8 cellular contexts compared by ENCODE assay signal in the genomic region with DNA sequence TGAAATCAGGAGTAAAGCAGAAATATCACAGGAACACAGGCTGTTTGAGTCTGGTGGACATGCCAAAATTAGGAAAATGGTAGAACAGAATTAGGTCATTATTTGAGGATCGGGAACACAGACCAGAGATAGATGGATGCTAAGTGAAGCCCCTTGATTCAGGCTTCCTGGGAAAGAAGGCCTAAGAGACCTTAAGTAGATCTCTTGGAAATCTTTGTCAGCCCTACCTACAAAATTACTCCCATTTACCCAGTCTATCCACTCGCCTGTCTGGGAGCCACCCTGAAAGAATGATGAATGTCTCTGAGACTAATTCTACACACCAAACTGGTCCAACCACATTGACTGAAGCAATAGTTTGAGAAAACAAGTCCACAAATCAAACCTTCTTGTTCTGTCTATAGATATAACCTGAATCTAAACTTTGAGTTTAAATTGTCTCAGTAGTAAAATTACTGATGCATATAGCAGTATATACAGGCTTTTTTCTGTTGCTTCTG. TPM values are rescaled to one million over a fixed set of nuclear protein-coding genes. Genes with fewer than 3 reads are reported as not detected.
A peak's percentile ranks its signal among the peaks of the same experiment; 100 is the strongest.
DNase-seq lines count a peak whose midpoint lies in the region; TF ChIP-seq lines count a peak whose summit lies in the region.

No MANE protein-coding gene starts in this region.

- H3K27ac ChIP-seq in esophagus muscularis mucosa (replicated peaks in 1 of 4) (peak overlapping the region; percentile 62 to 79 (median 70)), skin epidermis (peak overlapping the region in 20 of 21 experiments; percentile 57 to 86 (median 80))

- no peak for TF ChIP-seq POLR2A in esophagus muscularis mucosa (IDR thresholded peaks at IDR 0.05; ENCODE audit: low read depth)

- H3K27me3 ChIP-seq in esophagus muscularis mucosa, result no peaks in the 10 kb centered on the region

- H3K9me3 ChIP-seq in esophagus muscularis mucosa, result no peaks in the 10 kb centered on the region

- TF ChIP-seq CTCF in esophagus muscularis mucosa (IDR thresholded peaks at IDR 0.05), result no peak

- H3K4me3 ChIP-seq in esophagus muscularis mucosa (peak overlapping the region in 1 of 4 donors; percentile 38), skin epidermis (peak overlapping the region in 1 of 7 experiments; percentile 11)

- peaks cover 13 to 22% (median 21%) of the 10 kb centered on the region in 4 donors for H3K4me1 ChIP-seq in esophagus muscularis mucosa

- intact Hi-C loops in esophagus muscularis mucosa (cut with DNase I), result no loop called here

- DNase-seq in NCI-H1417 (lab: John Stamatoyannopoulos, UW) (peak in 2 of 3 experiments; percentile 2 to 12), NCI-H1417 treated with DMSO at 0.1 percent for 48 hours (lab: John Stamatoyannopoulos, UW) (no peak), NCI-H774 (lab: John Stamatoyannopoulos, UW) (peak; percentile 18), esophagus muscularis mucosa (ENCODE audit: extremely low spot score) (no peak), Ammon's horn (ENCODE audit: low spot score) (no peak), GM19238 (ENCODE audit: insufficient read length, low spot score) (no peak), NCI-H69 (lab: John Stamatoyannopoulos, UW) (no peak)

- TF ChIP-seq EP300 in esophagus muscularis mucosa (IDR thresholded peaks at IDR 0.05), result no peak

- no peaks in the 10 kb centered on the region for H3K36me3 ChIP-seq in esophagus muscularis mucosa

- 70% methylated on average over 2 of the region's 2 CpGs for WGBS in esophagus muscularis mucosa

RNA-seq across cellular contexts. Expression of gene TANK, which starts 36.6 kb away (rescaled TPM):
- 10 to 100 TPM; 57.0 to 76.1 (median 69.7) TPM for total RNA-seq in esophagus muscularis mucosa

Comparison
In these comparisons a context has a peak if more than half of its experiments do, and no peak if none do; other contexts are left out.
1. DNase-seq: peak in NCI-H1417 (2 of 3) and NCI-H774 (single experiment); none in NCI-H1417 treated with DMSO at 0.1 percent for 48 hours (single experiment), esophagus muscularis mucosa (single experiment), Ammon's horn (single experiment), GM19238 (single experiment) and NCI-H69 (single experiment).